ENCODE assay signal across 24 cellular contexts in genomic region chr10:75743231-75743864, GRCh38.
DNase-seq lines count a peak whose midpoint lies in the region; ATAC-seq and TF ChIP-seq lines count a peak whose summit lies in the region.
"Had no signal": no experiment of that assay in that cellular context is flagged by ENCODE, and none has a peak within 500 bp of the region (broad histone marks: within the 10 kb centered on the region; RNA-seq: fewer than 3 reads in every experiment).

No MANE protein-coding gene starts in this region.

- H2AFZ ChIP-seq in mesenchymal stem cell (ENCODE audit: low read depth, low read length): no peak overlapping the region

- ATAC-seq in GM18502 (IDR thresholded peaks at IDR 0.05; ENCODE audit: poor library complexity, unreplicated experiment): no peak
- ATAC-seq: A549, gastrocnemius medialis, left cardiac atrium, right cardiac atrium had no signal

- H3K36me3 ChIP-seq in mesenchymal stem cell (ENCODE audit: control insufficient read depth in 1 of 2, insufficient read depth in 2 of 2, low read depth in 1 of 2, low read length in 2 of 2) (no peaks in the 10 kb centered on the region), SJCRH30 (no peaks in the 10 kb centered on the region)
- H3K36me3 ChIP-seq: gastrocnemius medialis, Peyer's patch, stomach, vagina had no signal

- H3K14ac ChIP-seq in mesenchymal stem cell (ENCODE audit: low read length in 2 of 2): no peak overlapping the region

- H3K18ac ChIP-seq in mesenchymal stem cell (ENCODE audit: low read depth in 1 of 2, low read length in 2 of 2): no peak overlapping the region

- H2BK15ac ChIP-seq in mesenchymal stem cell (ENCODE audit: low read depth, poor library complexity, severe bottlenecking): no peak overlapping the region

- H3K27me3 ChIP-seq in mesenchymal stem cell (ENCODE audit: control insufficient read depth in 1 of 2, insufficient read depth in 1 of 2, low read length in 2 of 2) (peaks cover 0 to 7% of the 10 kb centered on the region in 2 experiments), SJCRH30 (no peaks in the 10 kb centered on the region)
- H3K27me3 ChIP-seq: Peyer's patch, stomach, vagina had no signal

- H3K79me1 ChIP-seq in mesenchymal stem cell (replicated peaks; ENCODE audit: low read length, poor library complexity, severe bottlenecking): no peaks in the 10 kb centered on the region

- DNase-seq in NOMO-1 treated with DMSO at 0.1 percent for 48 hours (lab: John Stamatoyannopoulos, UW; ENCODE audit: unreplicated experiment): peak; percentile 24
- no peak for DNase-seq in NOMO-1 (lab: John Stamatoyannopoulos, UW; ENCODE audit: unreplicated experiment in 2 of 2)
- peak; percentile 5 for DNase-seq in choroid plexus epithelial cell (ENCODE audit: low read depth)
- peak; percentile 20 for DNase-seq in mesenchymal stem cell
- DNase-seq in SJCRH30: no peak
- no peak for DNase-seq in NCI-H1105 (lab: John Stamatoyannopoulos, UW)
- no peak for DNase-seq in stimulated activated CD4-positive, alpha-beta T cell treated with anti-CD3 and anti-CD28 coated beads, Interleukin-2, amount 100 ng/mL, for 24 hours
- DNase-seq: activated CD4-positive, alpha-beta memory T cell treated with anti-CD3 and anti-CD28 coated beads for 36 hours; activated CD4-positive, alpha-beta T cell treated with anti-CD3 and anti-CD28 coated beads for 1 hour; activated CD8-positive, alpha-beta memory T cell treated with anti-CD3 and anti-CD28 coated beads, Interleukin-2, amount 50 U/mL, for 4 hours; activated naive CD4-positive, alpha-beta T cell; AML-193; CD4-positive, alpha-beta T cell; gastrocnemius medialis; hypothalamus; left cardiac atrium; NCI-H1048; Peyer's patch; stimulated activated CD4-positive, alpha-beta T cell treated with anti-CD3 and anti-CD28 coated beads, Interleukin-4, amount 100 ng/mL, for 1 hour; stomach had no signal

- no peak overlapping the region for H2AK5ac ChIP-seq in mesenchymal stem cell (ENCODE audit: low read length, severe bottlenecking)

- no peak overlapping the region for H3K23ac ChIP-seq in mesenchymal stem cell (ENCODE audit: low read length in 2 of 2)

- no peak overlapping the region for H2BK120ac ChIP-seq in mesenchymal stem cell (ENCODE audit: low read depth, low read length)

- H3K27ac ChIP-seq in mesenchymal stem cell (ENCODE audit: low read length, poor library complexity, severe bottlenecking) (no peak overlapping the region), SJCRH30 (no peak overlapping the region)
- H3K27ac ChIP-seq: A549, gastrocnemius medialis, Peyer's patch, stomach, vagina had no signal

- H3K9ac ChIP-seq in mesenchymal stem cell (ENCODE audit: low read length): no peak overlapping the region

- no peak for TF ChIP-seq CTCF in choroid plexus epithelial cell (conservative IDR thresholded peaks at IDR 0.05; ENCODE audit: low read depth, low read length)

- no peak overlapping the region for H2BK12ac ChIP-seq in mesenchymal stem cell (ENCODE audit: low read length in 2 of 2)

- H3K4me3 ChIP-seq in choroid plexus epithelial cell (ENCODE audit: low read depth, low read length): no peak overlapping the region
- no peak overlapping the region for H3K4me3 ChIP-seq in mesenchymal stem cell (ENCODE audit: insufficient read depth in 1 of 2, low read depth in 1 of 2, low read length in 2 of 2)
- no peak overlapping the region for H3K4me3 ChIP-seq in SJCRH30
- H3K4me3 ChIP-seq: A549, gastrocnemius medialis, Peyer's patch, stomach, vagina had no signal

- peak overlapping the region; percentile 52 for H3K4me2 ChIP-seq in mesenchymal stem cell (ENCODE audit: low read length, poor library complexity, severe bottlenecking)
- H3K4me2 ChIP-seq: A549 had no signal

- H3K4me1 ChIP-seq in mesenchymal stem cell (ENCODE audit: control insufficient read depth, insufficient read depth, low read depth, low read length) (no peaks in the 10 kb centered on the region), SJCRH30 (no peaks in the 10 kb centered on the region)
- H3K4me1 ChIP-seq: gastrocnemius medialis, Peyer's patch, stomach, vagina had no signal

- no peak overlapping the region for H2BK5ac ChIP-seq in mesenchymal stem cell (ENCODE audit: low read depth, low read length, poor library complexity, severe bottlenecking)

- H3K9me3 ChIP-seq in mesenchymal stem cell (ENCODE audit: control insufficient read depth, low read length) (no peaks in the 10 kb centered on the region), SJCRH30 (replicated peaks) (no peaks in the 10 kb centered on the region)
- H3K9me3 ChIP-seq: A549, gastrocnemius medialis, Peyer's patch, stomach, vagina had no signal

- WGBS in mesenchymal stem cell: 46% methylated on average over 9 of the region's 11 CpGs

- H4K91ac ChIP-seq in mesenchymal stem cell (ENCODE audit: low read length): no peak overlapping the region

- H4K8ac ChIP-seq in mesenchymal stem cell (ENCODE audit: low read length): no peak overlapping the region

- H3K4ac ChIP-seq in mesenchymal stem cell (ENCODE audit: low read depth in 1 of 2, low read length in 2 of 2): no peak overlapping the region

Comparison
In these comparisons a context has a peak if more than half of its experiments do, and no peak if none do; other contexts are left out.
1. DNase-seq: peak in NOMO-1 treated with DMSO at 0.1 percent for 48 hours (single experiment), choroid plexus epithelial cell (single experiment) and mesenchymal stem cell (single experiment); none in NOMO-1 (0 of 2), SJCRH30 (0 of 2), NCI-H1105 (single experiment) and stimulated activated CD4-positive, alpha-beta T cell treated with anti-CD3 and anti-CD28 coated beads, Interleukin-2, amount 100 ng/mL, for 24 hours (0 of 2).